Comparison of ENCODE assay signal across 1 cellular context in the genomic region with DNA sequence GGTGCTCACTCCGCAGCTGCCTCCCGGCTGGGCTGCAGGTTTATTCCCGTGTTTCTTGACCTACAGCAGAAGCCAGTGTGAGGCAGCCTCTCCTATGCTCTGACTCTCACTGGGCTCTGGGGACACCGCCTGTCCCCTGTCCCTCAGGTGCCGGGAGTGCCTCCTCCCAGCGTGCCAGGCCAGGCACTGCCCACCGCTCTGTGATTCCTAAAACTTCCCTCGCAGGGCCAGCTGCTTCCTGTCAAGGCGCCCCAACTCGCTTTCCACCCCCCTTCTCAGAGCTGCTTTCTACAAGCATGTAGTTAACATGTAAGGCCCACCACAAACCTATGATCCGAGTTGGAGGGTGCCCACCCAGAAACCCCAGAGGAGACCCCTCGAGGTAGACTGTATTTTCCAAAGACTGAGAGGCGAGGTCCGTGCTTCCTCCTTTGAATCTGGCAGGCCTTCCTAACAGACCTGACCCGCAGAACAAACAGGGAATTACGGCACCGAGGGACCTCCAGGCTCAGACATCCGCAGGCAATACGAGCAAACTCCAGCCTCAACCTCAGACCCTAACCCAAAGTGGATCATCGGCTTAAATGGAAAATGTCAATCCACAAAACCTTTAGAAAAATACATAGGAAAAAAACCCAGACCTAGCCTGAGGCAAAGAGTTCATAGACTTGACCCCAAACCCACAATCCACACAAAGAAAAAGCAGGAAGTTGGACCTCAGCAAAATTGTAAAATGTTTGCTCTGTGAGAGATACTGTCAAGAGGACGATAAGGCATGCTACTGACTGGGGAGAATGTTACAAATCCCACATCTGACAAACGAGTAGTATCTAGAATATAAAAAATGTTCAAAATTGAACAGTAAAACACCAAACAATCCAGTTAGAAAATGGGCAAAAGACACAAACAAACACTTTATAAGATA.
TF ChIP-seq lines count a peak whose summit lies in the region.

No MANE protein-coding gene starts in this region.

TF ChIP-seq in HepG2, 621 proteins besides CTCF, POLR2A, EP300 and RAD21 (continued from another document):
- TF ChIP-seq, protein P1, sequence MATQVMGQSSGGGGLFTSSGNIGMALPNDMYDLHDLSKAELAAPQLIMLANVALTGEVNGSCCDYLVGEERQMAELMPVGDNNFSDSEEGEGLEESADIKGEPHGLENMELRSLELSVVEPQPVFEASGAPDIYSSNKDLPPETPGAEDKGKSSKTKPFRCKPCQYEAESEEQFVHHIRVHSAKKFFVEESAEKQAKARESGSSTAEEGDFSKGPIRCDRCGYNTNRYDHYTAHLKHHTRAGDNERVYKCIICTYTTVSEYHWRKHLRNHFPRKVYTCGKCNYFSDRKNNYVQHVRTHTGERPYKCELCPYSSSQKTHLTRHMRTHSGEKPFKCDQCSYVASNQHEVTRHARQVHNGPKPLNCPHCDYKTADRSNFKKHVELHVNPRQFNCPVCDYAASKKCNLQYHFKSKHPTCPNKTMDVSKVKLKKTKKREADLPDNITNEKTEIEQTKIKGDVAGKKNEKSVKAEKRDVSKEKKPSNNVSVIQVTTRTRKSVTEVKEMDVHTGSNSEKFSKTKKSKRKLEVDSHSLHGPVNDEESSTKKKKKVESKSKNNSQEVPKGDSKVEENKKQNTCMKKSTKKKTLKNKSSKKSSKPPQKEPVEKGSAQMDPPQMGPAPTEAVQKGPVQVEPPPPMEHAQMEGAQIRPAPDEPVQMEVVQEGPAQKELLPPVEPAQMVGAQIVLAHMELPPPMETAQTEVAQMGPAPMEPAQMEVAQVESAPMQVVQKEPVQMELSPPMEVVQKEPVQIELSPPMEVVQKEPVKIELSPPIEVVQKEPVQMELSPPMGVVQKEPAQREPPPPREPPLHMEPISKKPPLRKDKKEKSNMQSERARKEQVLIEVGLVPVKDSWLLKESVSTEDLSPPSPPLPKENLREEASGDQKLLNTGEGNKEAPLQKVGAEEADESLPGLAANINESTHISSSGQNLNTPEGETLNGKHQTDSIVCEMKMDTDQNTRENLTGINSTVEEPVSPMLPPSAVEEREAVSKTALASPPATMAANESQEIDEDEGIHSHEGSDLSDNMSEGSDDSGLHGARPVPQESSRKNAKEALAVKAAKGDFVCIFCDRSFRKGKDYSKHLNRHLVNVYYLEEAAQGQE (IDR thresholded peaks at IDR 0.05; ENCODE audit: borderline replicate concordance in 1 of 2, low read depth in 1 of 2, low read length in 2 of 2): no peak
- TF ChIP-seq ETV5 (CRISPR knock-in tag; IDR thresholded peaks at IDR 0.05; ENCODE audit: borderline replicate concordance): peak; percentile 56; the same call in 1 of the 2 replicates
- peak in 1 of 2 experiments; percentile 6; a peak in 1 of 4 replicates for TF ChIP-seq MAFK (conservative IDR thresholded peaks at IDR 0.05 in 1 of 2, IDR thresholded peaks at IDR 0.05 in 1 of 2; ENCODE audit: low read length in 2 of 2)
- peak; percentile 35; the same call in 1 of the 2 replicates for TF ChIP-seq HDAC2 (CRISPR knock-in tag; IDR thresholded peaks at IDR 0.05)
- no peak for TF ChIP-seq HNRNPUL1 (IDR thresholded peaks at IDR 0.05; ENCODE audit: low read depth, low read length)
- 0 out of 2 replicates have a peak, but pooled peaks have one; percentile 18 for TF ChIP-seq ZBTB7B (CRISPR knock-in tag; IDR thresholded peaks at IDR 0.05)
- no peak for TF ChIP-seq SP140L (CRISPR knock-in tag; IDR thresholded peaks at IDR 0.05; ENCODE audit: borderline replicate concordance)
- peak; percentile 65 for TF ChIP-seq PPARG (CRISPR knock-in tag; conservative IDR thresholded peaks at IDR 0.05)
- peak; percentile 87 for TF ChIP-seq RARA (CRISPR knock-in tag; IDR thresholded peaks at IDR 0.05)
- TF ChIP-seq, protein P2, sequence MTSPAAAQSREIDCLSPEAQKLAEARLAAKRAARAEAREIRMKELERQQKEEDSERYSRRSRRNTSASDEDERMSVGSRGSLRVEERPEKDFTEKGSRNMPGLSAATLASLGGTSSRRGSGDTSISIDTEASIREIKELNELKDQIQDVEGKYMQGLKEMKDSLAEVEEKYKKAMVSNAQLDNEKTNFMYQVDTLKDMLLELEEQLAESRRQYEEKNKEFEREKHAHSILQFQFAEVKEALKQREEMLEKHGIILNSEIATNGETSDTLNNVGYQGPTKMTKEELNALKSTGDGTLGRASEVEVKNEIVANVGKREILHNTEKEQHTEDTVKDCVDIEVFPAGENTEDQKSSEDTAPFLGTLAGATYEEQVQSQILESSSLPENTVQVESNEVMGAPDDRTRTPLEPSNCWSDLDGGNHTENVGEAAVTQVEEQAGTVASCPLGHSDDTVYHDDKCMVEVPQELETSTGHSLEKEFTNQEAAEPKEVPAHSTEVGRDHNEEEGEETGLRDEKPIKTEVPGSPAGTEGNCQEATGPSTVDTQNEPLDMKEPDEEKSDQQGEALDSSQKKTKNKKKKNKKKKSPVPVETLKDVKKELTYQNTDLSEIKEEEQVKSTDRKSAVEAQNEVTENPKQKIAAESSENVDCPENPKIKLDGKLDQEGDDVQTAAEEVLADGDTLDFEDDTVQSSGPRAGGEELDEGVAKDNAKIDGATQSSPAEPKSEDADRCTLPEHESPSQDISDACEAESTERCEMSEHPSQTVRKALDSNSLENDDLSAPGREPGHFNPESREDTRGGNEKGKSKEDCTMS (CRISPR knock-in tag; conservative IDR thresholded peaks at IDR 0.05): no peak
- peak; percentile 50 for TF ChIP-seq MED1 (CRISPR knock-in tag; IDR thresholded peaks at IDR 0.05)
- peak; percentile 23; the same call in 1 of the 2 replicates for TF ChIP-seq SALL1 (CRISPR knock-in tag; IDR thresholded peaks at IDR 0.05)
